Comparison of ENCODE assay signal across 8 cellular contexts in the genomic region with DNA sequence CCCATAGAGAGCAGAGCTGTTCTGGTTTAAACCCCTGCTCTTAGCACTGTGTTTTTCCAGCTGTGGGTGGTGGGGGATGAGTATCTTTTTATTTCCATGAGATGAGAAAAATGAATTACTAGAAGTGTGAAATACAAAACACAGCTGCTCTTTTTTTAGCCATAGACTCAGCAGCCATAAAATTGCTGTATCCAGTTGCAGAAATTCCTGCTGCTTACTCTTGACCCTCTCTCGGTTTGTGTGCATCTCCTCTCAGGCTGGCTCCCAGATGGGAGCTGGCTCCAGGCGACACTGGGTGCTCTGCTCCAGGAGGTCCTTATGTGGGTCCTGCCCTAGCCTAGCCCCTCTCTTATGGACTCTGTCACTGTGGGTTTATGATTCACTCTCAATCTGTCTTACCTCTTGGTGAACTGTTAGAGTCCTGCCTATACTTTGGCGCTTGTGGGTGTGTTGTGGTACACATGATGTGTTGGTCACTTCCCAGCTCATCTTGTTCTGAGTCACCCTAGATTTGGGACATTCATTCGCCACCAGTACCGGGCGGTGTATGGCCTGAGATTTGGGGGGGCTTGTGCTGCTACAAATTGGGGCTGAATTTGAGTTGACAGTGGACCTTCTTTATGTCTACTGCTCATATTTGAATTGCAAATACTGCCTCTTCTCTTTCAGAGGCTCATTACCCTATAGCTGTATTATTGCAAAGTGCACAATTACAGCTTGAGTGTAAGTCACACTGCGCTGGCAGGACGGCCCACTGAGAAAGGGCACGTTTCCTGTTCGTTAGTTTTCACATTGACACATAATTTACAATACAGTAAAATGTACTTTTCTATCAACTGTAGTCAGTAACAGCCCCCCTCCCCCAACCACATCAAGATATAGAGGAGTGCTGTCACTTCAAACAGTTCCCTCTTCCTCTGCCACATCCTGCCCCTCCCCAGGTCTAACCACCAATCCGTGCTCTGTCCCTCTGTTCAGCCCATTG. TPM values are rescaled to one million over a fixed set of nuclear protein-coding genes. Genes with fewer than 3 reads are reported as not detected.
DNase-seq lines count a peak whose midpoint lies in the region; ATAC-seq and TF ChIP-seq lines count a peak whose summit lies in the region.

No MANE protein-coding gene starts in this region.

- no peaks in the 10 kb centered on the region for H3K27me3 ChIP-seq in MG63

- ATAC-seq in GM19043 (IDR thresholded peaks at IDR 0.05; ENCODE audit: low read depth, unreplicated experiment) = peak; percentile 50

- no peaks in the 10 kb centered on the region for H3K36me3 ChIP-seq in MG63

- no peak for TF ChIP-seq CTCF in fibroblast of mammary gland (conservative IDR thresholded peaks at IDR 0.05; ENCODE audit: control insufficient read depth, insufficient read depth, low read depth, low read length)

- H3K27ac Mint-ChIP-seq in activated CD4-positive, alpha-beta memory T cell treated with anti-CD3 and anti-CD28 coated beads, Interleukin-2, amount 10 ng/mL, durations not matched to agents 7 days and 5 days = peak overlapping the region; percentile 97

- H3K36me3 Mint-ChIP-seq in activated CD4-positive, alpha-beta memory T cell treated with anti-CD3 and anti-CD28 coated beads, Interleukin-2, amount 10 ng/mL, durations not matched to agents 7 days and 5 days (ENCODE audit: low read depth) = peaks cover 36% of the 10 kb centered on the region

- CTCF ChIA-PET in activated CD4-positive, alpha-beta memory T cell treated with anti-CD3 and anti-CD28 coated beads, Interleukin-2, amount 10 ng/mL, durations not matched to agents 7 days and 5 days (lab: Charles Lee) = interaction anchor here (0.6 to 4.4 kb wide), 8 partner anchors 10 to 679 kb away, joined by 3 to 52 read pairs (median 4); a partner anchor contains a TSS

- peak overlapping the region; percentile 67 for H3K4me3 Mint-ChIP-seq in activated CD4-positive, alpha-beta memory T cell treated with anti-CD3 and anti-CD28 coated beads, Interleukin-2, amount 10 ng/mL, durations not matched to agents 7 days and 5 days

- H3K27me3 Mint-ChIP-seq in activated CD4-positive, alpha-beta memory T cell treated with anti-CD3 and anti-CD28 coated beads, Interleukin-2, amount 10 ng/mL, durations not matched to agents 7 days and 5 days = no peaks in the 10 kb centered on the region

- H3K4me3 ChIP-seq in fibroblast of mammary gland (ENCODE audit: control insufficient read depth, low read depth, low read length) (no peak overlapping the region), MG63 (no peak overlapping the region)

- DNase-seq in KBM-7 (peak; percentile 69), fibroblast of mammary gland (ENCODE audit: low read depth) (peak; percentile 61), NCI-H2107 (lab: John Stamatoyannopoulos, UW) (no peak), MG63 (no peak), NCI-H146 treated with DMSO at 0.1 percent for 48 hours (lab: John Stamatoyannopoulos, UW; ENCODE audit: unreplicated experiment) (no peak)
- peak; percentile 88 for DNase-seq in activated CD4-positive, alpha-beta memory T cell treated with anti-CD3 and anti-CD28 coated beads, Interleukin-2, amount 10 ng/mL, durations not matched to agents 7 days and 5 days
- peak; percentile 27 to 59 for DNase-seq in stimulated activated CD4-positive, alpha-beta T cell treated with anti-CD3 and anti-CD28 coated beads, Interleukin-4, amount 100 ng/mL, for 4 hours

- peaks cover 49% of the 10 kb centered on the region for H3K4me1 Mint-ChIP-seq in activated CD4-positive, alpha-beta memory T cell treated with anti-CD3 and anti-CD28 coated beads, Interleukin-2, amount 10 ng/mL, durations not matched to agents 7 days and 5 days

- in situ Hi-C loops in KBM-7 (cut with MboI; ENCODE audit: low pct_unique_long_range_greater_than_20kb, low sequenced_read_pairs) = no loop called here

- no peaks in the 10 kb centered on the region for H3K9me3 ChIP-seq in MG63

- H3K9me3 Mint-ChIP-seq in activated CD4-positive, alpha-beta memory T cell treated with anti-CD3 and anti-CD28 coated beads, Interleukin-2, amount 10 ng/mL, durations not matched to agents 7 days and 5 days = no peaks in the 10 kb centered on the region

- POLR2A ChIA-PET in activated CD4-positive, alpha-beta memory T cell treated with anti-CD3 and anti-CD28 coated beads, Interleukin-2, amount 10 ng/mL, durations not matched to agents 7 days and 5 days (lab: Charles Lee) = interaction anchor here (0.7 to 3.4 kb wide), 15 partner anchors 9 to 168 kb away, joined by 3 to 41 read pairs (median 3); no protein-coding TSS in a partner anchor

RNA-seq across cellular contexts. Expression of a gene that starts 46.9 kb away (rescaled TPM):
- under 1 TPM; 0.60 to 0.65 TPM for total RNA-seq in activated CD4-positive, alpha-beta memory T cell treated with anti-CD3 and anti-CD28 coated beads, Interleukin-2, amount 10 ng/mL, durations not matched to agents 7 days and 5 days
- 0.57 TPM in 1 of 2 replicates, not detected in the other for total RNA-seq in MG63 (2014; rRNA removed; shearing (Covaris generic); ENCODE audit: low replicate concordance)

Comparison
In these comparisons a context has a peak if more than half of its experiments do, and no peak if none do; other contexts are left out.
1. DNase-seq: peak in KBM-7 (single experiment), activated CD4-positive, alpha-beta memory T cell treated with anti-CD3 and anti-CD28 coated beads, Interleukin-2, amount 10 ng/mL, durations not matched to agents 7 days and 5 days (single experiment), fibroblast of mammary gland (single experiment) and stimulated activated CD4-positive, alpha-beta T cell treated with anti-CD3 and anti-CD28 coated beads, Interleukin-4, amount 100 ng/mL, for 4 hours (2 of 2); none in NCI-H2107 (single experiment), MG63 (single experiment) and NCI-H146 treated with DMSO at 0.1 percent for 48 hours (single experiment).